Comparison of ENCODE assay signal across 8 cellular contexts in genomic region chr21:44800103-44800502, GRCh38. TPM values are rescaled to one million over a fixed set of nuclear protein-coding genes. Genes with fewer than 3 reads are reported as not detected.
DNase-seq lines count a peak whose midpoint lies in the region; ATAC-seq, FAIRE-seq and TF ChIP-seq lines count a peak whose summit lies in the region.

No MANE protein-coding gene starts in this region.

- H3K4me1 ChIP-seq in ascending aorta = peaks cover 7 to 14% of the 10 kb centered on the region in 2 donors

- ATAC-seq in HG03439 (IDR thresholded peaks at IDR 0.05; ENCODE audit: unreplicated experiment) (no peak), HG02623 (IDR thresholded peaks at IDR 0.05; ENCODE audit: unreplicated experiment) (no peak)

- H3K27ac ChIP-seq in ascending aorta = no peak overlapping the region

- H3K9me3 ChIP-seq in ascending aorta = no peaks in the 10 kb centered on the region

- peak; percentile 66 for FAIRE-seq in G401.6 (lab: Jason Lieb, UNC)
- no peak for FAIRE-seq in urothelium cell line (lab: Jason Lieb, UNC)

- DNase-seq in NCI-H1694 (lab: John Stamatoyannopoulos, UW) = peak; percentile 80
- DNase-seq in ascending aorta (ENCODE audit: low spot score in 2 of 2) = no peak
- DNase-seq in lung microvascular endothelial cell (ENCODE audit: low read depth in 2 of 2) = peak; percentile 50 to 87
- no peak for DNase-seq in CD1c-positive myeloid dendritic cell (ENCODE audit: extremely low spot score)
- DNase-seq in urothelium cell line (ENCODE audit: low spot score) = no peak

- H3K27me3 ChIP-seq in ascending aorta = no peaks in the 10 kb centered on the region

- intact Hi-C loops in ascending aorta (cut with DNase I) = loop anchor here (2.0 to 5.0 kb wide), 2 partner anchors 75 to 132 kb away; no protein-coding TSS in a partner anchor

- peak in 2 of 3 experiments; percentile 20 to 23 for TF ChIP-seq CTCF in ascending aorta (IDR thresholded peaks at IDR 0.05)

- peak overlapping the region in 1 of 2 donors; percentile 85 for H3K4me3 ChIP-seq in ascending aorta

- peaks cover 0 to 13% of the 10 kb centered on the region in 2 donors for H3K36me3 ChIP-seq in ascending aorta

RNA-seq across cellular contexts. Expression of gene UBE2G2, which starts 1.5 kb away (rescaled TPM):
- 58.1 TPM for total RNA-seq in ascending aorta
- 73.9 and 92.3 TPM in 2 replicates for total RNA-seq in lung microvascular endothelial cell

RNA-seq across cellular contexts. Expression of gene SUMO3, which starts 17.8 kb away (rescaled TPM):
- total RNA-seq in ascending aorta (69.2 TPM), lung microvascular endothelial cell (68.7 and 70.0 TPM in 2 replicates)

Comparison
In these comparisons a context has a peak if more than half of its experiments do, and no peak if none do; other contexts are left out.
1. DNase-seq: peak in NCI-H1694 (single experiment) and lung microvascular endothelial cell (2 of 2); none in ascending aorta (0 of 2), CD1c-positive myeloid dendritic cell (single experiment) and urothelium cell line (single experiment).